In the genomic region with DNA sequence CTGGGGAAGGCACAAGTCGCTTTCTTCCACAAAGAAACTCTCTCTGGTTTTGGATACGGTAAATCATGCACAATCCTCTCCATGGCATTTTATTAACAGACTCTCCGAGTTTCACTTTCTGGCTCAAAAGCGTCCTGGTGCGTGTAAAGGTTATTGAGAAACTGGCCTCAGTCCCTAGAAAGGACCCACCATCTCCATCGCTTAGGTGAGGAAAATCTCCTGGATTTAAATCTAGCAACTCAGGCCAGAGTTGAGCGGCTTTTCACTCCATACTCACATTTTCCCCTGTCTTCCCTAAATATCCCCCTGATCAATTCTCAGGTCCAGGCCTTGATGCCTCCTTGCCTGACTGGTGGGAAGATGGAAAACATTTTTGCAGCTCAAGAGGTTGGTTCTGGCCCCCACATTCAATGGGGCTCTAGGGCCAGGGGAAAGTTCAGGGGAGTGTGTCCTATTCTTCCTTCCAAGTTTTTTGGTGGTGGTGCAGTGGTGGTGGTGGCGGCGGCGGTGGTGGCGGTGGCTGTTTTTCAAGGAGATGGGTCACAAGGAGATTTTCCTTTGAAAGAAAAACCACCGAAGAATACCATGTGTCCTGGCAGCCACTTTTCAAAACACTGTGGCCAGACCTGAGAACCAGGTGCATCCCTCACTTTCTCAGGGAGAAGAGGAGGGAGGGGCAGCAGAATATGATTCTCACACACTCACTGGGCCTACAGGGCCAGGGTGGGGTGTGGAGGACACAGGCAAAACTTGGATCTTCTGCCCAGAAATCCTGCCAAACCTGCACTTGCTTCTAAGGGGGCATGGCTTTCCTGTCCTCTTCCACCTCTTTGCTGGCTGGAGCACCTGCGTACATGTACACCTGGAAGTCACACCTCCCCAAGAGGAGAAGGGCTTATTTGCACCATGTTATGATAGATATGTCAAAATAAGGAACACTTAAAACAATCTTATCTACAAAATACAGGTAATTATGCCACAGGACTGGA, we compare ENCODE assay signal across 8 cellular contexts. TPM values are rescaled to one million over a fixed set of nuclear protein-coding genes. Genes with fewer than 3 reads are reported as not detected.
DNase-seq lines count a peak whose midpoint lies in the region; ATAC-seq and TF ChIP-seq lines count a peak whose summit lies in the region.

No MANE protein-coding gene starts in this region.

- intact Hi-C loops in CD14-positive monocyte (cut with micrococcal nuclease): loop anchor here in 1 of 2 donors (2.0 kb wide), 1 partner anchor 26 kb away; no protein-coding TSS in a partner anchor
- intact Hi-C loops in body of pancreas (cut with DNase I): no loop called here

- H3K9me3 Mint-ChIP-seq in CD14-positive monocyte: no peaks in the 10 kb centered on the region

- H3K4me1 ChIP-seq in body of pancreas: peaks cover 87% of the 10 kb centered on the region
- peaks cover 82% of the 10 kb centered on the region for H3K4me1 ChIP-seq in muscle layer of colon (ENCODE audit: insufficient read depth, low read length)

- ATAC-seq in HG03159 (IDR thresholded peaks at IDR 0.05; ENCODE audit: unreplicated experiment) (peak; percentile 5), body of pancreas (no peak), HG03442 (IDR thresholded peaks at IDR 0.05; ENCODE audit: unreplicated experiment) (no peak), esophagus mucosa (no peak), GM19455 (IDR thresholded peaks at IDR 0.05; ENCODE audit: unreplicated experiment) (no peak)

- H3K27ac Mint-ChIP-seq in CD14-positive monocyte: peak overlapping the region; percentile 96 to 99 (median 98)

- peak overlapping the region; percentile 93 for H3K9ac ChIP-seq in muscle layer of colon (ENCODE audit: low read length)

- DNase-seq in CD14-positive monocyte (ENCODE audit: low spot score) (no peak), body of pancreas (no peak), OCI-M2 (lab: John Stamatoyannopoulos, UW; ENCODE audit: unreplicated experiment) (no peak)

- H3K27me3 ChIP-seq in body of pancreas (no peaks in the 10 kb centered on the region), muscle layer of colon (ENCODE audit: control insufficient read depth in 1 of 2, insufficient read depth in 2 of 2, low read length in 2 of 2) (no peaks in the 10 kb centered on the region)

- H3K27ac ChIP-seq in body of pancreas (peak overlapping the region; percentile 94 to 100 (median 100)), muscle layer of colon (ENCODE audit: low read depth, low read length) (peak overlapping the region; percentile 75)

- peak overlapping the region; percentile 77 to 81 for H3K4me3 Mint-ChIP-seq in CD14-positive monocyte

- peaks cover 0 to 3% (median 0%) of the 10 kb centered on the region in 3 donors for H3K27me3 Mint-ChIP-seq in CD14-positive monocyte (ENCODE audit: low read depth in 3 of 3)

- no peak overlapping the region for H3K4me3 ChIP-seq in body of pancreas
- peak overlapping the region; percentile 24 to 41 for H3K4me3 ChIP-seq in muscle layer of colon (ENCODE audit: low read depth in 1 of 2, low read length in 2 of 2)

- H3K9me3 ChIP-seq in body of pancreas (no peaks in the 10 kb centered on the region), muscle layer of colon (ENCODE audit: low read length) (no peaks in the 10 kb centered on the region)

- H3K36me3 Mint-ChIP-seq in CD14-positive monocyte: peaks cover 13 to 21% of the 10 kb centered on the region in 2 donors

- TF ChIP-seq CTCF in CD14-positive monocyte (IDR thresholded peaks at IDR 0.05) (no peak), body of pancreas (IDR thresholded peaks at IDR 0.05) (no peak)

- WGBS in body of pancreas, 2 donors: 46 to 54% methylated on average over 13 of the region's 13 CpGs

- H3K4me1 Mint-ChIP-seq in CD14-positive monocyte: peaks cover 83% of the 10 kb centered on the region

- TF ChIP-seq POLR2A in body of pancreas (IDR thresholded peaks at IDR 0.05): no peak

- H3K36me3 ChIP-seq in body of pancreas (replicated peaks in 1 of 2; ENCODE audit: insufficient read depth in 1 of 2, low read depth in 2 of 2) (no peaks in the 10 kb centered on the region), muscle layer of colon (ENCODE audit: insufficient read depth, low read length) (no peaks in the 10 kb centered on the region)

RNA-seq across cellular contexts. Expression of a gene that starts 46.7 kb away (rescaled TPM):
- polyA plus RNA-seq in CD14-positive monocyte: 1 to 10 TPM; 4.4 to 6.4 TPM
- total RNA-seq in body of pancreas (1 to 10 TPM; 5.7 to 6.9 TPM), esophagus mucosa (11.6 TPM)

Comparison
In these comparisons a context has a peak if more than half of its experiments do, and no peak if none do; other contexts are left out.
1. H3K4me3 ChIP-seq: peak in muscle layer of colon (2 of 2); none in body of pancreas (0 of 2).